1 cellular context compared by ENCODE assay signal in the genomic region with DNA sequence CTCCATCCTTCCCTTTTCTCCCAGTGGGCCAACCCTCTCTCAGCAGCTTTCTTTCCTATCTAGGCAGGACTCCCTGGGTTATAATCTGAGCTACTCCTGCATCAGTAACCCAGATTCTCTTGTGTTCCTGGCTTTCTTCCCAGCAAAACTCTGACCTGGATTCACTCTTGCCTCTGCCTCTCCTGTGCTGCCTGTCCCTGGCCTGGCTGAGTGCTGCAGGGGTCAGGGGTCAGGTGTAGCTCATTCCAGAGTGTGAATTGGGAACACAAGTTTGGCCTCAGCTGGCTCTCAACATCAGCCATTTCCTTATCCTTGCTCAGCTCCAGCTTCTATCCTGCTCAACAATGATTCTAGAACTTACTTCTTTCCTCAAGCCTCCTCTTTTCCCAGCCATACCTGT.
TF ChIP-seq lines count a peak whose summit lies in the region.

No MANE protein-coding gene starts in this region.

TF ChIP-seq in liver, 16 proteins besides CTCF, POLR2A, EP300 and RAD21 (continued from another document):
- TF ChIP-seq ZBTB33 (IDR thresholded peaks at IDR 0.05) (peak; percentile 54), MAX (IDR thresholded peaks at IDR 0.05) (no peak), TAF1 (conservative IDR thresholded peaks at IDR 0.05) (no peak), HNF4A (conservative IDR thresholded peaks at IDR 0.05) (peak; percentile 80 to 82), EGR1 (IDR thresholded peaks at IDR 0.05; ENCODE audit: low read depth in 2 of 2) (no peak), NR2F2 (IDR thresholded peaks at IDR 0.05) (peak; percentile 82), FOXA2 (IDR thresholded peaks at IDR 0.05) (peak; percentile 33), JUND (IDR thresholded peaks at IDR 0.05) (peak in 1 of 2 donors; percentile 63), FOXA1 (IDR thresholded peaks at IDR 0.05) (peak; percentile 35)
- TF ChIP-seq, protein P1, sequence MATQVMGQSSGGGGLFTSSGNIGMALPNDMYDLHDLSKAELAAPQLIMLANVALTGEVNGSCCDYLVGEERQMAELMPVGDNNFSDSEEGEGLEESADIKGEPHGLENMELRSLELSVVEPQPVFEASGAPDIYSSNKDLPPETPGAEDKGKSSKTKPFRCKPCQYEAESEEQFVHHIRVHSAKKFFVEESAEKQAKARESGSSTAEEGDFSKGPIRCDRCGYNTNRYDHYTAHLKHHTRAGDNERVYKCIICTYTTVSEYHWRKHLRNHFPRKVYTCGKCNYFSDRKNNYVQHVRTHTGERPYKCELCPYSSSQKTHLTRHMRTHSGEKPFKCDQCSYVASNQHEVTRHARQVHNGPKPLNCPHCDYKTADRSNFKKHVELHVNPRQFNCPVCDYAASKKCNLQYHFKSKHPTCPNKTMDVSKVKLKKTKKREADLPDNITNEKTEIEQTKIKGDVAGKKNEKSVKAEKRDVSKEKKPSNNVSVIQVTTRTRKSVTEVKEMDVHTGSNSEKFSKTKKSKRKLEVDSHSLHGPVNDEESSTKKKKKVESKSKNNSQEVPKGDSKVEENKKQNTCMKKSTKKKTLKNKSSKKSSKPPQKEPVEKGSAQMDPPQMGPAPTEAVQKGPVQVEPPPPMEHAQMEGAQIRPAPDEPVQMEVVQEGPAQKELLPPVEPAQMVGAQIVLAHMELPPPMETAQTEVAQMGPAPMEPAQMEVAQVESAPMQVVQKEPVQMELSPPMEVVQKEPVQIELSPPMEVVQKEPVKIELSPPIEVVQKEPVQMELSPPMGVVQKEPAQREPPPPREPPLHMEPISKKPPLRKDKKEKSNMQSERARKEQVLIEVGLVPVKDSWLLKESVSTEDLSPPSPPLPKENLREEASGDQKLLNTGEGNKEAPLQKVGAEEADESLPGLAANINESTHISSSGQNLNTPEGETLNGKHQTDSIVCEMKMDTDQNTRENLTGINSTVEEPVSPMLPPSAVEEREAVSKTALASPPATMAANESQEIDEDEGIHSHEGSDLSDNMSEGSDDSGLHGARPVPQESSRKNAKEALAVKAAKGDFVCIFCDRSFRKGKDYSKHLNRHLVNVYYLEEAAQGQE (IDR thresholded peaks at IDR 0.05), result no peak
- TF ChIP-seq, protein P2, sequence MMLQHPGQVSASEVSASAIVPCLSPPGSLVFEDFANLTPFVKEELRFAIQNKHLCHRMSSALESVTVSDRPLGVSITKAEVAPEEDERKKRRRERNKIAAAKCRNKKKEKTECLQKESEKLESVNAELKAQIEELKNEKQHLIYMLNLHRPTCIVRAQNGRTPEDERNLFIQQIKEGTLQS (IDR thresholded peaks at IDR 0.05), result no peak
